In genomic region chr5:157294692-157295091, GRCh38 we compare ENCODE assay signal across 17 cellular contexts. TPM values are rescaled to one million over a fixed set of nuclear protein-coding genes. Genes with fewer than 3 reads are reported as not detected.
A peak's percentile ranks its signal among the peaks of the same experiment; 100 is the strongest.
DNase-seq lines count a peak whose midpoint lies in the region; ATAC-seq and TF ChIP-seq lines count a peak whose summit lies in the region.
"Had no signal": no experiment of that assay in that cellular context is flagged by ENCODE, and none has a peak within 500 bp of the region (broad histone marks: within the 10 kb centered on the region; RNA-seq: fewer than 3 reads in every experiment).

No MANE protein-coding gene starts in this region.

- H3K4me3 Mint-ChIP-seq in CD4-positive, alpha-beta memory T cell, result peak overlapping the region in 2 of 8 donors; percentile 8 to 11
- no peak overlapping the region for H3K4me3 Mint-ChIP-seq in chondrocyte (ENCODE audit: unreplicated experiment)

- peak overlapping the region; percentile 49 for H3K27ac ChIP-seq in CD4-positive, alpha-beta memory T cell (ENCODE audit: low read depth, low read length)
- no peak overlapping the region for H3K27ac ChIP-seq in Panc1 (ENCODE audit: low read length)
- no peak overlapping the region for H3K27ac ChIP-seq in heart right ventricle
- H3K27ac ChIP-seq: epithelial cell of prostate, heart left ventricle, skin epidermis, tibial artery had no signal

- no peaks in the 10 kb centered on the region for H3K9me3 Mint-ChIP-seq in CD4-positive, alpha-beta memory T cell
- H3K9me3 Mint-ChIP-seq in chondrocyte (ENCODE audit: low read depth), result no peaks in the 10 kb centered on the region

- no TSS peak for BruUV-seq in Panc1 (replicated peaks; lab: Mats Ljungman, UMichigan)

- intact Hi-C loops in CD4-positive, alpha-beta memory T cell (cut with micrococcal nuclease), result loop anchor here (2.0 kb wide), 1 partner anchor 18 kb away; no protein-coding TSS in a partner anchor
- intact Hi-C loops in Panc1 (cut with micrococcal nuclease; ENCODE audit: unreplicated experiment), result no loop called here
- intact Hi-C loops in heart right ventricle (cut with DNase I), result loop anchor here in 1 of 10 donors (5.0 kb wide), 1 partner anchor 32 kb away; no protein-coding TSS in a partner anchor

- no peak overlapping the region for H3K4me3 ChIP-seq in CD4-positive, alpha-beta memory T cell (ENCODE audit: low read length in 2 of 2)
- H3K4me3 ChIP-seq in Panc1 (ENCODE audit: low read depth in 2 of 2, low read length in 2 of 2) (no peak overlapping the region), heart right ventricle (no peak overlapping the region)
- H3K4me3 ChIP-seq: heart left ventricle, MG63, skin epidermis, tibial artery had no signal

- TF ChIP-seq CTCF in GM12872 (IDR thresholded peaks at IDR 0.05; ENCODE audit: insufficient read depth, low read depth, low read length) (peak; percentile 11; the same call in 1 of the 3 replicates), Panc1 (IDR thresholded peaks at IDR 0.05) (0 out of 2 replicates have a peak, but pooled peaks have one; percentile 9), chondrocyte (IDR thresholded peaks at IDR 0.05) (no peak), heart right ventricle (IDR thresholded peaks at IDR 0.05) (no peak)

- H3K27ac Mint-ChIP-seq in CD4-positive, alpha-beta memory T cell, result peak overlapping the region; percentile 52 to 93 (median 85)
- no peak overlapping the region for H3K27ac Mint-ChIP-seq in chondrocyte (ENCODE audit: unreplicated experiment)

- 81 to 82% methylated on average over 7 of the region's 7 CpGs for WGBS in heart right ventricle, 2 donors

- H3K4me1 ChIP-seq in CD4-positive, alpha-beta memory T cell (ENCODE audit: insufficient read depth, low read length), result peaks cover 29% of the 10 kb centered on the region
- H3K4me1 ChIP-seq in Panc1 (ENCODE audit: control insufficient read depth, insufficient read depth, low read length) (no peaks in the 10 kb centered on the region), heart right ventricle (peaks cover 0 to 15% (median 0%) of the 10 kb centered on the region in 9 donors)
- H3K4me1 ChIP-seq: tibial artery had no signal

- ATAC-seq in Panc1, result no peak
- peak; percentile 61 for ATAC-seq in left lobe of liver
- no peak for ATAC-seq in heart right ventricle
- no peak for ATAC-seq in stimulated activated naive CD8-positive, alpha-beta T cell treated with anti-CD3 and anti-CD28 coated beads, Interleukin-15, Interleukin-2, amounts not matched to agents 100 U/mL and 50 U/mL, for 24 hours
- ATAC-seq: activated CD4-positive, CD25-positive, alpha-beta regulatory T cell treated with anti-CD3 and anti-CD28 coated beads, Interleukin-2, amount 50 U/mL, for 24 hours; heart left ventricle; left cardiac atrium had no signal

- peaks cover 70 to 83% of the 10 kb centered on the region in 2 donors for H3K36me3 Mint-ChIP-seq in CD4-positive, alpha-beta memory T cell
- peaks cover 5% of the 10 kb centered on the region for H3K36me3 Mint-ChIP-seq in chondrocyte (ENCODE audit: low read depth)

- H3K27me3 Mint-ChIP-seq in CD4-positive, alpha-beta memory T cell, result no peaks in the 10 kb centered on the region
- no peaks in the 10 kb centered on the region for H3K27me3 Mint-ChIP-seq in chondrocyte (ENCODE audit: low read depth)

- CTCF ChIA-PET in CD4-positive, alpha-beta memory T cell (lab: Charles Lee; ENCODE audit: partially characterized antibody), result interaction anchor here (0.6 to 2.6 kb wide), 8 partner anchors 9 to 152 kb away, joined by 3 to 14 read pairs (median 6); partner anchors contain the start of gene MED7
- CTCF ChIA-PET in Panc1 (lab: Charles Lee), result no interaction called here

- no peaks in the 10 kb centered on the region for H3K27me3 ChIP-seq in CD4-positive, alpha-beta memory T cell (ENCODE audit: insufficient read depth, low read length)
- peaks cover 5% of the 10 kb centered on the region for H3K27me3 ChIP-seq in Panc1 (ENCODE audit: control insufficient read depth, insufficient read depth, low read length)
- no peaks in the 10 kb centered on the region for H3K27me3 ChIP-seq in heart right ventricle
- H3K27me3 ChIP-seq: heart left ventricle, MG63, tibial artery had no signal

- DNase-seq in CD4-positive, alpha-beta memory T cell, result no peak
- DNase-seq in Panc1 (ENCODE audit: low read depth, low spot score) (no peak), left lobe of liver (ENCODE audit: low spot score) (no peak), A172 (ENCODE audit: low spot score) (no peak), chondrocyte (ENCODE audit: low spot score) (no peak), heart right ventricle (no peak)
- no peak for DNase-seq in stimulated activated naive CD8-positive, alpha-beta T cell treated with anti-CD3 and anti-CD28 coated beads, Interleukin-15, Interleukin-2, amounts not matched to agents 100 U/mL and 50 U/mL, for 24 hours
- DNase-seq: activated gamma-delta T cell treated with Interleukin-2 at 50 U/mL for 16 hours, heart left ventricle, left cardiac atrium, MG63, NCI-H524, tibial artery had no signal

- H3K9me3 ChIP-seq in CD4-positive, alpha-beta memory T cell (ENCODE audit: control insufficient read depth in 1 of 2, low read length in 2 of 2), result no peaks in the 10 kb centered on the region
- H3K9me3 ChIP-seq in Panc1 (ENCODE audit: control insufficient read depth, insufficient read depth, low read depth, low read length), result no peaks in the 10 kb centered on the region
- H3K9me3 ChIP-seq in heart right ventricle, result no peaks in the 10 kb centered on the region
- H3K9me3 ChIP-seq: heart left ventricle, MG63, tibial artery had no signal

- POLR2A ChIA-PET in CD4-positive, alpha-beta memory T cell (lab: Charles Lee; ENCODE audit: partially characterized antibody), result interaction anchor here (0.9 to 3.9 kb wide), 3 partner anchors 13 to 152 kb away, joined by 4 to 17 read pairs (median 4); partner anchors contain the start of gene MED7
- POLR2A ChIA-PET in Panc1 (lab: Charles Lee), result no interaction called here

- H3K4me1 Mint-ChIP-seq in CD4-positive, alpha-beta memory T cell, result peaks cover 23 to 54% (median 42%) of the 10 kb centered on the region in 4 donors
- H3K4me1 Mint-ChIP-seq in chondrocyte (ENCODE audit: low read depth), result peaks cover 22% of the 10 kb centered on the region

- in situ Hi-C loops in Panc1 (cut with HindIII; ENCODE audit: low pct_unique_long_range_greater_than_20kb, low sequenced_read_pairs), result no loop called here

- H3K36me3 ChIP-seq in CD4-positive, alpha-beta memory T cell (ENCODE audit: insufficient read depth, low read length), result peaks cover 82% of the 10 kb centered on the region
- H3K36me3 ChIP-seq in Panc1 (ENCODE audit: control insufficient read depth, insufficient read depth, low read length), result no peaks in the 10 kb centered on the region
- peaks cover 0 to 53% (median 0%) of the 10 kb centered on the region in 9 donors for H3K36me3 ChIP-seq in heart right ventricle
- H3K36me3 ChIP-seq: MG63, tibial artery had no signal

RNA-seq across cellular contexts. Expression of gene CYFIP2, which starts 28.8 kb away (rescaled TPM):
- total RNA-seq in CD4-positive, alpha-beta memory T cell, result 100 to 1,000 TPM; 317 to 325 TPM
- polyA plus RNA-seq in CD4-positive, alpha-beta memory T cell, result 100 to 1,000 TPM; 432 to 516 TPM
- 0.80 TPM for total RNA-seq in Panc1 (2021; ENCODE audit: unreplicated experiment)
- polyA plus RNA-seq in Panc1 (2012; ENCODE audit: insufficient read length), result 0.65 TPM
- total RNA-seq in left lobe of liver, result 24.7 TPM
- total RNA-seq in A172 (2014; rRNA removed; shearing (Covaris generic)), result 24.7 and 47.7 TPM in 2 replicates
- 15.7 to 39.6 TPM (median 37.4 TPM) in 3 replicates for total RNA-seq in chondrocyte
- total RNA-seq in heart right ventricle, result 10 to 100 TPM; 20.3 to 50.8 (median 34.4) TPM
- 10 to 100 TPM; 23.5 to 28.5 TPM for polyA plus RNA-seq in heart right ventricle

Comparison
In these comparisons a context has a peak if more than half of its experiments do, and no peak if none do; other contexts are left out.
1. CTCF ChIP-seq: peak in GM12872 (single experiment) and Panc1 (single experiment); none in chondrocyte (single experiment) and heart right ventricle (0 of 9).